8 cellular contexts compared by ENCODE assay signal in genomic region chr16:87393680-87394055, GRCh38. TPM values are rescaled to one million over a fixed set of nuclear protein-coding genes. Genes with fewer than 3 reads are reported as not detected.
DNase-seq lines count a peak whose midpoint lies in the region; ATAC-seq and TF ChIP-seq lines count a peak whose summit lies in the region.

No MANE protein-coding gene starts in this region.

- H3K27me3 Mint-ChIP-seq in CD8-positive, alpha-beta T cell (ENCODE audit: low read depth): no peaks in the 10 kb centered on the region

- peak overlapping the region; percentile 96 for H3K27ac Mint-ChIP-seq in CD8-positive, alpha-beta T cell

- no peak for TF ChIP-seq CTCF in CD8-positive, alpha-beta T cell (IDR thresholded peaks at IDR 0.05)
- no peak for TF ChIP-seq CTCF in RWPE1 (conservative IDR thresholded peaks at IDR 0.05; ENCODE audit: low read depth)
- no peak for TF ChIP-seq CTCF in ovary (IDR thresholded peaks at IDR 0.05)

- peaks cover 48% of the 10 kb centered on the region for H3K4me1 Mint-ChIP-seq in CD8-positive, alpha-beta T cell (ENCODE audit: low read depth)

- WGBS in ovary, 3 donors: 70 to 83% (median 75%) methylated on average over 6 of the region's 6 CpGs

- intact Hi-C loops in CD8-positive, alpha-beta T cell (cut with DNase I, micrococcal nuclease): loop anchor here (1.0 to 5.0 kb wide), 6 partner anchors 69 to 831 kb away; partner anchors contain the start of genes C16orf95 (in 1 of the 2), KLHDC4 (in 1 of the 2) and ZCCHC14 (in 1 of the 2)
- intact Hi-C loops in ovary (cut with DNase I): loop anchor here in 2 of 4 donors (5.0 kb wide), 2 partner anchors 76 to 244 kb away; partner anchors contain the start of gene C16orf95 (in 1 of the 2)

- peak overlapping the region; percentile 40 for H3K4me3 ChIP-seq in CD8-positive, alpha-beta T cell (ENCODE audit: low read depth, low read length)
- peak overlapping the region; percentile 88 for H3K4me3 ChIP-seq in ovary

- no peak for ATAC-seq in CD8-positive, alpha-beta T cell
- no peak for ATAC-seq in HG03280 (IDR thresholded peaks at IDR 0.05; ENCODE audit: unreplicated experiment)

- POLR2A ChIA-PET in CD8-positive, alpha-beta T cell (lab: Charles Lee): interaction anchor here (0.6 to 4.4 kb wide), 7 partner anchors 9 to 376 kb away, joined by 3 to 46 read pairs (median 3); partner anchors contain the start of genes C16orf95 and FBXO31
- POLR2A ChIA-PET in RWPE1 (lab: Yijun Ruan, JAX; ENCODE audit: low non-redundant PET): no interaction called here

- no peaks in the 10 kb centered on the region for H3K27me3 ChIP-seq in CD8-positive, alpha-beta T cell (ENCODE audit: insufficient read depth, low read length)
- no peaks in the 10 kb centered on the region for H3K27me3 ChIP-seq in ovary

- H3K36me3 ChIP-seq in CD8-positive, alpha-beta T cell (ENCODE audit: insufficient read depth, low read length): peaks cover 1% of the 10 kb centered on the region
- no peaks in the 10 kb centered on the region for H3K36me3 ChIP-seq in ovary

- TF ChIP-seq EP300 in ovary (IDR thresholded peaks at IDR 0.05): no peak

- no peaks in the 10 kb centered on the region for H3K9me3 Mint-ChIP-seq in CD8-positive, alpha-beta T cell

- peaks cover 33% of the 10 kb centered on the region for H3K4me1 ChIP-seq in CD8-positive, alpha-beta T cell (ENCODE audit: insufficient read depth, low read length)
- H3K4me1 ChIP-seq in ovary (ENCODE audit: insufficient read depth): peaks cover 3% of the 10 kb centered on the region

- H3K4me3 Mint-ChIP-seq in CD8-positive, alpha-beta T cell: peak overlapping the region; percentile 93

- no peak for TF ChIP-seq POLR2A in ovary (IDR thresholded peaks at IDR 0.05)

- no peaks in the 10 kb centered on the region for H3K9me3 ChIP-seq in CD8-positive, alpha-beta T cell (ENCODE audit: low read length)
- no peaks in the 10 kb centered on the region for H3K9me3 ChIP-seq in ovary

- CTCF ChIA-PET in CD8-positive, alpha-beta T cell (lab: Charles Lee): interaction anchor here (0.6 to 3.8 kb wide), 11 partner anchors 10 to 242 kb away, joined by 3 to 34 read pairs (median 5); partner anchors contain the start of genes C16orf95 and FBXO31
- CTCF ChIA-PET in RWPE1 (lab: Yijun Ruan, JAX): interaction anchor here (0.6 to 1.3 kb wide), 4 partner anchors 12 to 1640 kb away, joined by 3 to 4 read pairs (median 4); no protein-coding TSS in a partner anchor

- no peak for DNase-seq in CD8-positive, alpha-beta T cell
- no peak for DNase-seq in RWPE1 (ENCODE audit: low spot score)
- DNase-seq in epithelial cell of prostate (ENCODE audit: low read depth, low spot score): no peak
- DNase-seq in ovary: peak in 1 of 5 donors; percentile 18
- no peak for DNase-seq in DMS153 treated with DMSO at 0.1 percent for 48 hours (lab: John Stamatoyannopoulos, UW; ENCODE audit: unreplicated experiment)
- no peak for DNase-seq in islet precursor cell
- DNase-seq in iPS-NIHi7 (ENCODE audit: extremely low spot score): no peak

- peaks cover 24% of the 10 kb centered on the region for H3K36me3 Mint-ChIP-seq in CD8-positive, alpha-beta T cell

- H3K27ac ChIP-seq in CD8-positive, alpha-beta T cell (ENCODE audit: low read depth, low read length): no peak overlapping the region
- H3K27ac ChIP-seq in RWPE1 (peak overlapping the region; percentile 92), epithelial cell of prostate (peak overlapping the region; percentile 96), ovary (no peak overlapping the region)

RNA-seq across cellular contexts. Expression of gene MAP1LC3B, which starts 1.5 kb away (rescaled TPM):
- total RNA-seq in CD8-positive, alpha-beta T cell: 100 to 1,000 TPM; 104 to 108 TPM
- 10 to 100 TPM; 32.9 to 54.6 (median 42.9) TPM for total RNA-seq in ovary
- 100 to 1,000 TPM in 1 of 2 donors, 10 to 100 TPM in 1; 47.9 to 110 TPM for polyA plus RNA-seq in ovary

RNA-seq across cellular contexts. Expression of gene FBXO31, which starts 10.1 kb away (rescaled TPM):
- total RNA-seq in CD8-positive, alpha-beta T cell: 10 to 100 TPM; 34.7 to 46.8 TPM
- total RNA-seq in ovary: 10 to 100 TPM; 54.1 to 74.5 (median 61.2) TPM
- 10 to 100 TPM; 25.0 to 39.8 TPM for polyA plus RNA-seq in ovary

Comparison
In these comparisons a context has a peak if more than half of its experiments do, and no peak if none do; other contexts are left out.
1. H3K27ac ChIP-seq: peak in RWPE1 (single experiment) and epithelial cell of prostate (single experiment); none in CD8-positive, alpha-beta T cell (single experiment) and ovary (0 of 2).